Comparison of ENCODE assay signal across 9 cellular contexts in the genomic region with DNA sequence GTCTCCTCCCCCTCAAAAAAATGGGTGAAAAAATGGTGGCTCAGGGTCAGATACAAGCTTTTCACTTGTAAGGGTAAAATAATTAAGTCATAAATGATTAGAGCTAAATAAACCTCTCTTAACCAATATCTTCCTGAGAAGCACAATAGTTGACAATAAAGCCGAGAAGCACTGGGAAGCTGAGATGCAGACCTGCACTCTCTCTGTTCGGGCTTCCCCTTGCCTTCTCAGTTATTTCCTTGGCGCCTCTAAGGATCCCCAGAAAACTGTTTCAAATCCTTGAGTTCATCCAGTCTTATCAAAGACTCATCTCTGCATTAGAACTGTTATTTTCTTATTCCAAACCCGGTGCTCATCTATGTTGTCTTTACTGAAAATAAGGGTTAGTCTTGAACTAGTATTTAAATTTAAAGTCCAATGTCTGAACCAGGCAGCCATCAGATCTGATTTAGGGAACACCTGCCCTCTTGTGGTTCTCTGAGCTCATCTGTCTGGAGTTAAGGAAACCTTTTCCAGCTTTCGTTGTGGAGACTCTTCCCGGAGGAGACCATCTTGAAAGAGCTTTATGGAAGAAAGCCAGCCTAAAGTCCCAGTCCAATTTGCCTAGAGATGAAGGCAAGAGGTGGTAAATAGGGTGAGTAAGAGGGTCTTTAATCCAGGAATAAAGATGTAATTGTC.
DNase-seq lines count a peak whose midpoint lies in the region; ATAC-seq and TF ChIP-seq lines count a peak whose summit lies in the region.
"Had no signal": no experiment of that assay in that cellular context is flagged by ENCODE, and none has a peak within 500 bp of the region (broad histone marks: within the 10 kb centered on the region; RNA-seq: fewer than 3 reads in every experiment).

No MANE protein-coding gene starts in this region.

- no peaks in the 10 kb centered on the region for H3K9me3 Mint-ChIP-seq in CD4-positive, alpha-beta T cell

- no peak for TF ChIP-seq POLR2A in prostate gland (IDR thresholded peaks at IDR 0.05)

- no peak overlapping the region for H3K4me3 ChIP-seq in prostate gland

- no peaks in the 10 kb centered on the region for H3K27me3 Mint-ChIP-seq in CD4-positive, alpha-beta T cell

- no peaks in the 10 kb centered on the region for H3K36me3 ChIP-seq in prostate gland

- no peak overlapping the region for H3K27ac ChIP-seq in epithelial cell of prostate
- H3K27ac ChIP-seq in prostate gland = no peak overlapping the region
- H3K27ac ChIP-seq in CD4-positive, alpha-beta T cell (ENCODE audit: low read depth, low read length) = no peak overlapping the region
- H3K27ac ChIP-seq: KMS-11 had no signal

- no peak for DNase-seq in GM10248 (ENCODE audit: extremely low spot score)
- peak; percentile 50 for DNase-seq in NCI-H345 (lab: John Stamatoyannopoulos, UW)
- peak; percentile 20 for DNase-seq in epithelial cell of prostate (ENCODE audit: low read depth, low spot score)
- DNase-seq in prostate gland (ENCODE audit: low spot score) = peak; percentile 27
- DNase-seq in GM20000 (ENCODE audit: low spot score) = no peak
- DNase-seq in activated CD4-positive, alpha-beta T cell treated with anti-CD3 and anti-CD28 coated beads for 4 hours = no peak
- DNase-seq in CD4-positive, alpha-beta T cell = no peak

- 49% methylated on average over 6 of the region's 6 CpGs for WGBS in prostate gland

- H3K27ac Mint-ChIP-seq in CD4-positive, alpha-beta T cell = no peak overlapping the region

- H3K4me3 Mint-ChIP-seq in CD4-positive, alpha-beta T cell = no peak overlapping the region

- TF ChIP-seq CTCF in GM10248 (IDR thresholded peaks at IDR 0.05; ENCODE audit: control extremely low read depth, extremely low read depth, low read depth, missing control alignments) = peak; percentile 7
- TF ChIP-seq CTCF in prostate gland (IDR thresholded peaks at IDR 0.05) = peak in 2 of 4 experiments; percentile 52 to 57
- no peak for TF ChIP-seq CTCF in GM20000 (IDR thresholded peaks at IDR 0.05; ENCODE audit: extremely low read depth, missing control alignments)
- TF ChIP-seq CTCF in CD4-positive, alpha-beta T cell (IDR thresholded peaks at IDR 0.05) = no peak

- no peak for ATAC-seq in GM18867 (IDR thresholded peaks at IDR 0.05; ENCODE audit: unreplicated experiment)
- ATAC-seq in CD4-positive, alpha-beta T cell (ENCODE audit: poor library complexity) = no peak

- no peaks in the 10 kb centered on the region for H3K4me1 Mint-ChIP-seq in CD4-positive, alpha-beta T cell (ENCODE audit: low read depth)

- no peaks in the 10 kb centered on the region for H3K4me1 ChIP-seq in prostate gland (replicated peaks)

- CTCF ChIA-PET in GM10248 (lab: Yijun Ruan, JAX) = interaction anchor here (0.9 kb wide), 1 partner anchor 887 kb away, joined by 3 read pairs; no protein-coding TSS in a partner anchor
- CTCF ChIA-PET in CD4-positive, alpha-beta T cell (lab: Charles Lee) = no interaction called here

- POLR2A ChIA-PET in GM10248 (lab: Yijun Ruan, JAX) = no interaction called here
- POLR2A ChIA-PET in CD4-positive, alpha-beta T cell (lab: Charles Lee) = interaction anchor here (1.0 kb wide), 1 partner anchor 11 kb away, joined by 3 read pairs; no protein-coding TSS in a partner anchor

- H3K36me3 Mint-ChIP-seq in CD4-positive, alpha-beta T cell (ENCODE audit: low read depth) = no peaks in the 10 kb centered on the region

- no peaks in the 10 kb centered on the region for H3K27me3 ChIP-seq in prostate gland (replicated peaks; ENCODE audit: insufficient read depth)
- H3K27me3 ChIP-seq in CD4-positive, alpha-beta T cell (ENCODE audit: control insufficient read depth, insufficient read depth, low read length) = no peaks in the 10 kb centered on the region

- H3K9me3 ChIP-seq in prostate gland = no peaks in the 10 kb centered on the region
- H3K9me3 ChIP-seq in CD4-positive, alpha-beta T cell (ENCODE audit: control insufficient read depth, low read length) = no peaks in the 10 kb centered on the region

- intact Hi-C loops in prostate gland (cut with DNase I) = loop anchor here (2.0 kb wide), 1 partner anchor 946 kb away; no protein-coding TSS in a partner anchor
- intact Hi-C loops in CD4-positive, alpha-beta T cell (cut with DNase I, micrococcal nuclease) = no loop called here

Comparison
In these comparisons a context has a peak if more than half of its experiments do, and no peak if none do; other contexts are left out.
1. DNase-seq: peak in NCI-H345 (single experiment), epithelial cell of prostate (single experiment) and prostate gland (single experiment); none in GM10248 (single experiment), GM20000 (single experiment), activated CD4-positive, alpha-beta T cell treated with anti-CD3 and anti-CD28 coated beads for 4 hours (0 of 2) and CD4-positive, alpha-beta T cell (0 of 10).